2 cellular contexts compared by ENCODE assay signal in genomic region chr6:167291623-167292300, GRCh38.
TF ChIP-seq lines count a peak whose summit lies in the region.

No MANE protein-coding gene starts in this region.

TF ChIP-seq in H1, 55 proteins besides CTCF, POLR2A, EP300 and RAD21:
- TF ChIP-seq TEAD4 (IDR thresholded peaks at IDR 0.05; ENCODE audit: low read depth, low read length) = 0 out of 2 replicates have a peak, but pooled peaks have one; percentile 65
- TF ChIP-seq CEBPB (IDR thresholded peaks at IDR 0.05; ENCODE audit: low read depth, low read length) = peak; percentile 34; the same call in 1 of the 2 replicates
- TF ChIP-seq SP2 (IDR thresholded peaks at IDR 0.05; ENCODE audit: low read length) = no peak

TF ChIP-seq in HepG2, 621 proteins besides CTCF, POLR2A, EP300 and RAD21 (continues in another document):
- peak; percentile 48; the same call in 1 of the 2 replicates for TF ChIP-seq ZMYM3 (CRISPR knock-in tag; IDR thresholded peaks at IDR 0.05)
- TF ChIP-seq BRF2 (CRISPR knock-in tag; IDR thresholded peaks at IDR 0.05) = peak; percentile 73; the same call in 1 of the 2 replicates
- no peak for TF ChIP-seq TFDP2 (CRISPR knock-in tag; IDR thresholded peaks at IDR 0.05)
- TF ChIP-seq RAD51 (IDR thresholded peaks at IDR 0.05; ENCODE audit: borderline replicate concordance) = no peak
- TF ChIP-seq THAP11 (CRISPR knock-in tag; IDR thresholded peaks at IDR 0.05) = peak; percentile 39; the same call in 1 of the 2 replicates
- TF ChIP-seq REST (IDR thresholded peaks at IDR 0.05; ENCODE audit: borderline replicate concordance in 1 of 2, low read depth in 1 of 2, low read length in 2 of 2) = no peak
- no peak for TF ChIP-seq FIP1L1 (IDR thresholded peaks at IDR 0.05; ENCODE audit: borderline replicate concordance, insufficient read depth, low read depth, low read length)
- TF ChIP-seq PATZ1 (CRISPR knock-in tag; IDR thresholded peaks at IDR 0.05) = peak; percentile 55; the same call in 1 of the 2 replicates
- no peak for TF ChIP-seq HNRNPH1 (optimal IDR thresholded peaks at IDR 0.05; ENCODE audit: low read depth, low read length)
- no peak for TF ChIP-seq ZBTB2 (CRISPR knock-in tag; IDR thresholded peaks at IDR 0.05; ENCODE audit: low read depth)
- TF ChIP-seq ZZZ3 (CRISPR knock-in tag; IDR thresholded peaks at IDR 0.05; ENCODE audit: borderline replicate concordance) = no peak
- TF ChIP-seq TAF1 (CRISPR knock-in tag; IDR thresholded peaks at IDR 0.05) = 0 out of 2 replicates have a peak, but pooled peaks have one; percentile 30
- 0 out of 2 replicates have a peak, but pooled peaks have one; percentile 55 for TF ChIP-seq ZBED4 (CRISPR knock-in tag; IDR thresholded peaks at IDR 0.05; ENCODE audit: borderline replicate concordance)
- no peak for TF ChIP-seq RFX1 (IDR thresholded peaks at IDR 0.05)
- 0 out of 2 replicates have a peak, but pooled peaks have one; percentile 24 for TF ChIP-seq PRDM10 (CRISPR knock-in tag; IDR thresholded peaks at IDR 0.05; ENCODE audit: low read depth)
- TF ChIP-seq FOXJ3 (CRISPR knock-in tag; IDR thresholded peaks at IDR 0.05; ENCODE audit: borderline replicate concordance) = no peak; the same call in 1 of the 2 replicates
- no peak for TF ChIP-seq ZNF460 (CRISPR knock-in tag; IDR thresholded peaks at IDR 0.05; ENCODE audit: borderline replicate concordance)
- no peak for TF ChIP-seq ZBTB21 (CRISPR knock-in tag; IDR thresholded peaks at IDR 0.05)
- TF ChIP-seq SOX6 (IDR thresholded peaks at IDR 0.05) = no peak
- peak; percentile 80 for TF ChIP-seq SOX6 (CRISPR knock-in tag; IDR thresholded peaks at IDR 0.05)
- TF ChIP-seq RBM22 (optimal IDR thresholded peaks at IDR 0.05; ENCODE audit: low read length) = no peak
- no peak for TF ChIP-seq ZNF737 (CRISPR knock-in tag; IDR thresholded peaks at IDR 0.05; ENCODE audit: borderline replicate concordance)
- TF ChIP-seq FOXP1 (IDR thresholded peaks at IDR 0.05) = no peak
- TF ChIP-seq FOXP1 (CRISPR knock-in tag; IDR thresholded peaks at IDR 0.05) = peak; percentile 10; the same call in 1 of the 2 replicates
- TF ChIP-seq SP5 (CRISPR knock-in tag; IDR thresholded peaks at IDR 0.05; ENCODE audit: borderline replicate concordance, low read depth) = no peak; the same call in 1 of the 2 replicates
- TF ChIP-seq ZNF142 (CRISPR knock-in tag; IDR thresholded peaks at IDR 0.05) = no peak
